ENCODE assay signal across 16 cellular contexts in genomic region chr4:94623507-94623906, GRCh38.
A peak's percentile ranks its signal among the peaks of the same experiment; 100 is the strongest.
DNase-seq lines count a peak whose midpoint lies in the region; ATAC-seq and TF ChIP-seq lines count a peak whose summit lies in the region.
"Had no signal": no experiment of that assay in that cellular context is flagged by ENCODE, and none has a peak within 500 bp of the region (broad histone marks: within the 10 kb centered on the region; RNA-seq: fewer than 3 reads in every experiment).

No MANE protein-coding gene starts in this region.

- H3K4me1 ChIP-seq in heart right ventricle, result peaks cover 0 to 15% (median 8%) of the 10 kb centered on the region in 9 donors
- no peaks in the 10 kb centered on the region for H3K4me1 ChIP-seq in mesenchymal stem cell (ENCODE audit: control insufficient read depth, insufficient read depth, low read depth, low read length)
- H3K4me1 ChIP-seq in adrenal gland (replicated peaks in 1 of 2), result no peaks in the 10 kb centered on the region
- H3K4me1 ChIP-seq in upper lobe of right lung, result no peaks in the 10 kb centered on the region

- WGBS in heart right ventricle, 2 donors, result 29 to 32% methylated on average over 3 of the region's 3 CpGs
- WGBS in mesenchymal stem cell, result 94% methylated on average over 3 of the region's 3 CpGs
- 65 to 69% (median 67%) methylated on average over 3 of the region's 3 CpGs for WGBS in adrenal gland, 4 donors

- H3K27me3 ChIP-seq in heart right ventricle (no peaks in the 10 kb centered on the region), mesenchymal stem cell (ENCODE audit: control insufficient read depth in 1 of 2, insufficient read depth in 1 of 2, low read length in 2 of 2) (no peaks in the 10 kb centered on the region), adrenal gland (no peaks in the 10 kb centered on the region), upper lobe of right lung (no peaks in the 10 kb centered on the region)

- no peak for TF ChIP-seq POLR2A in adrenal gland (IDR thresholded peaks at IDR 0.05)

- H4K91ac ChIP-seq in mesenchymal stem cell (ENCODE audit: low read length), result no peak overlapping the region

- H3K9me3 ChIP-seq in heart right ventricle (no peaks in the 10 kb centered on the region), mesenchymal stem cell (ENCODE audit: control insufficient read depth, low read length) (no peaks in the 10 kb centered on the region), adrenal gland (replicated peaks in 1 of 3) (no peaks in the 10 kb centered on the region), upper lobe of right lung (no peaks in the 10 kb centered on the region)

- H3K36me3 ChIP-seq in heart right ventricle, result peaks cover 0 to 92% (median 29%) of the 10 kb centered on the region in 9 donors
- peaks cover 0 to 27% of the 10 kb centered on the region in 2 experiments for H3K36me3 ChIP-seq in mesenchymal stem cell (ENCODE audit: control insufficient read depth in 1 of 2, insufficient read depth in 2 of 2, low read depth in 1 of 2, low read length in 2 of 2)
- H3K36me3 ChIP-seq in adrenal gland (replicated peaks in 1 of 2), result peaks cover 0 to 6% of the 10 kb centered on the region in 2 donors
- H3K36me3 ChIP-seq in upper lobe of right lung, result peaks cover 11% of the 10 kb centered on the region

- H3K4me3 ChIP-seq in heart right ventricle, result no peak overlapping the region
- no peak overlapping the region for H3K4me3 ChIP-seq in mesenchymal stem cell (ENCODE audit: insufficient read depth in 1 of 2, low read depth in 1 of 2, low read length in 2 of 2)
- H3K4me3 ChIP-seq in adrenal gland, result no peak overlapping the region
- no peak overlapping the region for H3K4me3 ChIP-seq in upper lobe of right lung

- H3K27ac ChIP-seq in heart right ventricle, result peak overlapping the region in 1 of 10 donors; percentile 27
- no peak overlapping the region for H3K27ac ChIP-seq in mesenchymal stem cell (ENCODE audit: low read length, poor library complexity, severe bottlenecking)
- H3K27ac ChIP-seq in adrenal gland, result no peak overlapping the region
- H3K27ac ChIP-seq in upper lobe of right lung, result no peak overlapping the region
- H3K27ac ChIP-seq: HL-60 had no signal

- no peak for DNase-seq in heart right ventricle
- no peak for DNase-seq in Right ventricle myocardium inferior (ENCODE audit: missing footprints)
- DNase-seq in NCI-H69 (lab: John Stamatoyannopoulos, UW), result peak; percentile 4
- DNase-seq in mesenchymal stem cell, result no peak
- DNase-seq in adrenal gland, result no peak
- no peak for DNase-seq in upper lobe of right lung
- DNase-seq in GOT3 (lab: John Stamatoyannopoulos, UW), result no peak
- DNase-seq: ACHN; CD8-positive, alpha-beta T cell; HCEC 1CT; NCI-H1048; NCI-H146; NCI-H2081 treated with DMSO at 0.1 percent for 48 hours; NCI-H226; NCI-H526 had no signal

- H3K14ac ChIP-seq in mesenchymal stem cell (ENCODE audit: low read length in 2 of 2), result no peak overlapping the region

- H3K4ac ChIP-seq in mesenchymal stem cell (ENCODE audit: low read depth in 1 of 2, low read length in 2 of 2), result no peak overlapping the region

- peak overlapping the region; percentile 10 for H3K9ac ChIP-seq in mesenchymal stem cell (ENCODE audit: low read length)

- intact Hi-C loops in heart right ventricle (cut with DNase I), result loop anchor here in 3 of 10 donors (5.0 to 10.0 kb wide), 2 partner anchors 501 to 504 kb away; no protein-coding TSS in a partner anchor
- intact Hi-C loops in Right ventricle myocardium inferior (cut with DNase I), result no loop called here
- intact Hi-C loops in adrenal gland (cut with DNase I), result loop anchor here in 1 of 2 donors (10.0 kb wide), 2 partner anchors 471 to 501 kb away; no protein-coding TSS in a partner anchor
- intact Hi-C loops in upper lobe of right lung (cut with DNase I), result no loop called here

- no peak overlapping the region for H2AFZ ChIP-seq in mesenchymal stem cell (ENCODE audit: low read depth, low read length)

- ATAC-seq in heart right ventricle (peak in 5 of 8 donors; percentile 7 to 23 (median 20)), Right ventricle myocardium inferior (no peak), upper lobe of right lung (no peak)
- ATAC-seq: CD8-positive, alpha-beta T cell had no signal

- no peak overlapping the region for H3K23ac ChIP-seq in mesenchymal stem cell (ENCODE audit: low read length in 2 of 2)

- H3K79me1 ChIP-seq in mesenchymal stem cell (replicated peaks; ENCODE audit: low read length, poor library complexity, severe bottlenecking), result peaks cover 14% of the 10 kb centered on the region

- no peak overlapping the region for H2BK15ac ChIP-seq in mesenchymal stem cell (ENCODE audit: low read depth, poor library complexity, severe bottlenecking)

- no peak overlapping the region for H2AK5ac ChIP-seq in mesenchymal stem cell (ENCODE audit: low read length, severe bottlenecking)

- H2BK5ac ChIP-seq in mesenchymal stem cell (ENCODE audit: low read depth, low read length, poor library complexity, severe bottlenecking), result no peak overlapping the region

- H3K4me2 ChIP-seq in mesenchymal stem cell (ENCODE audit: low read length, poor library complexity, severe bottlenecking), result no peak overlapping the region

- H2BK12ac ChIP-seq in mesenchymal stem cell (ENCODE audit: low read length in 2 of 2), result no peak overlapping the region

- H4K8ac ChIP-seq in mesenchymal stem cell (ENCODE audit: low read length), result no peak overlapping the region

- H2BK120ac ChIP-seq in mesenchymal stem cell (ENCODE audit: low read depth, low read length), result no peak overlapping the region

- no peak for TF ChIP-seq CTCF in heart right ventricle (IDR thresholded peaks at IDR 0.05)
- TF ChIP-seq CTCF in adrenal gland (IDR thresholded peaks at IDR 0.05), result no peak
- no peak for TF ChIP-seq CTCF in upper lobe of right lung (IDR thresholded peaks at IDR 0.05)

- H3K18ac ChIP-seq in mesenchymal stem cell (ENCODE audit: low read depth in 1 of 2, low read length in 2 of 2), result no peak overlapping the region

Comparison
In these comparisons a context has a peak if more than half of its experiments do, and no peak if none do; other contexts are left out.
1. ATAC-seq: peak in heart right ventricle (5 of 8); none in Right ventricle myocardium inferior (single experiment) and upper lobe of right lung (single experiment).